In genomic region chr6:28124350-28124970, GRCh38 we compare ENCODE assay signal across 1 cellular context.
TF ChIP-seq lines count a peak whose summit lies in the region.

Gene ZSCAN16 (plus strand): TSS chr6:28124609. CDS start chr6:28125444, 835 bp downstream.

TF ChIP-seq in GM12878, 131 proteins besides CTCF, POLR2A, EP300 and RAD21 (continued from another document and continues in another):
- peak; percentile 54; the same call in 1 of the 2 replicates for TF ChIP-seq ZBTB11 (CRISPR knock-in tag; IDR thresholded peaks at IDR 0.05)
- peak; percentile 38; the same call in 1 of the 2 replicates for TF ChIP-seq CREB1 (IDR thresholded peaks at IDR 0.05; ENCODE audit: low read depth)
- TF ChIP-seq SIN3A (IDR thresholded peaks at IDR 0.05; ENCODE audit: low read depth, low read length) = peak; percentile 69; the same call in 1 of the 2 replicates
- TF ChIP-seq, protein P1, sequence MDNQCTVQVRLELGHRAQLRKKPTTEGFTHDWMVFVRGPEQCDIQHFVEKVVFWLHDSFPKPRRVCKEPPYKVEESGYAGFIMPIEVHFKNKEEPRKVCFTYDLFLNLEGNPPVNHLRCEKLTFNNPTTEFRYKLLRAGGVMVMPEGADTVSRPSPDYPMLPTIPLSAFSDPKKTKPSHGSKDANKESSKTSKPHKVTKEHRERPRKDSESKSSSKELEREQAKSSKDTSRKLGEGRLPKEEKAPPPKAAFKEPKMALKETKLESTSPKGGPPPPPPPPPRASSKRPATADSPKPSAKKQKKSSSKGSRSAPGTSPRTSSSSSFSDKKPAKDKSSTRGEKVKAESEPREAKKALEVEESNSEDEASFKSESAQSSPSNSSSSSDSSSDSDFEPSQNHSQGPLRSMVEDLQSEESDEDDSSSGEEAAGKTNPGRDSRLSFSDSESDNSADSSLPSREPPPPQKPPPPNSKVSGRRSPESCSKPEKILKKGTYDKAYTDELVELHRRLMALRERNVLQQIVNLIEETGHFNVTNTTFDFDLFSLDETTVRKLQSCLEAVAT (IDR thresholded peaks at IDR 0.05) = 0 out of 2 replicates have a peak, but pooled peaks have one; percentile 23
- TF ChIP-seq POLR2AphosphoS2 (IDR thresholded peaks at IDR 0.05; ENCODE audit: low read depth, low read length) = peak; percentile 67
- peak; percentile 87 for TF ChIP-seq POLR2AphosphoS5 (IDR thresholded peaks at IDR 0.05; ENCODE audit: low read length)
- TF ChIP-seq FOXK2 (IDR thresholded peaks at IDR 0.05) = peak; percentile 62; the same call in 1 of the 2 replicates
- TF ChIP-seq, protein P2, sequence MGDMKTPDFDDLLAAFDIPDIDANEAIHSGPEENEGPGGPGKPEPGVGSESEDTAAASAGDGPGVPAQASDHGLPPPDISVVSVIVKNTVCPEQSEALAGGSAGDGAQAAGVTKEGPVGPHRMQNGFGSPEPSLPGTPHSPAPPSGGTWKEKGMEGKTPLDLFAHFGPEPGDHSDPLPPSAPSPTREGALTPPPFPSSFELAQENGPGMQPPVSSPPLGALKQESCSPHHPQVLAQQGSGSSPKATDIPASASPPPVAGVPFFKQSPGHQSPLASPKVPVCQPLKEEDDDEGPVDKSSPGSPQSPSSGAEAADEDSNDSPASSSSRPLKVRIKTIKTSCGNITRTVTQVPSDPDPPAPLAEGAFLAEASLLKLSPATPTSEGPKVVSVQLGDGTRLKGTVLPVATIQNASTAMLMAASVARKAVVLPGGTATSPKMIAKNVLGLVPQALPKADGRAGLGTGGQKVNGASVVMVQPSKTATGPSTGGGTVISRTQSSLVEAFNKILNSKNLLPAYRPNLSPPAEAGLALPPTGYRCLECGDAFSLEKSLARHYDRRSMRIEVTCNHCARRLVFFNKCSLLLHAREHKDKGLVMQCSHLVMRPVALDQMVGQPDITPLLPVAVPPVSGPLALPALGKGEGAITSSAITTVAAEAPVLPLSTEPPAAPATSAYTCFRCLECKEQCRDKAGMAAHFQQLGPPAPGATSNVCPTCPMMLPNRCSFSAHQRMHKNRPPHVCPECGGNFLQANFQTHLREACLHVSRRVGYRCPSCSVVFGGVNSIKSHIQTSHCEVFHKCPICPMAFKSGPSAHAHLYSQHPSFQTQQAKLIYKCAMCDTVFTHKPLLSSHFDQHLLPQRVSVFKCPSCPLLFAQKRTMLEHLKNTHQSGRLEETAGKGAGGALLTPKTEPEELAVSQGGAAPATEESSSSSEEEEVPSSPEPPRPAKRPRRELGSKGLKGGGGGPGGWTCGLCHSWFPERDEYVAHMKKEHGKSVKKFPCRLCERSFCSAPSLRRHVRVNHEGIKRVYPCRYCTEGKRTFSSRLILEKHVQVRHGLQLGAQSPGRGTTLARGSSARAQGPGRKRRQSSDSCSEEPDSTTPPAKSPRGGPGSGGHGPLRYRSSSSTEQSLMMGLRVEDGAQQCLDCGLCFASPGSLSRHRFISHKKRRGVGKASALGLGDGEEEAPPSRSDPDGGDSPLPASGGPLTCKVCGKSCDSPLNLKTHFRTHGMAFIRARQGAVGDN (IDR thresholded peaks at IDR 0.05) = no peak; the same call in 1 of the 2 replicates
- no peak for TF ChIP-seq SUZ12 (IDR thresholded peaks at IDR 0.05; ENCODE audit: unreplicated experiment)
- TF ChIP-seq HCFC1 (IDR thresholded peaks at IDR 0.05; ENCODE audit: low read length) = peak; percentile 54
- peak; percentile 49; the same call in 1 of the 2 replicates for TF ChIP-seq TCF12 (IDR thresholded peaks at IDR 0.05; ENCODE audit: low read depth, low read length)
- peak; percentile 41; the same call in 1 of the 2 replicates for TF ChIP-seq ZBED1 (IDR thresholded peaks at IDR 0.05; ENCODE audit: borderline replicate concordance)
- TF ChIP-seq RELA (IDR thresholded peaks at IDR 0.05; ENCODE audit: borderline replicate concordance, partially characterized antibody) = peak; percentile 15
- peak; percentile 18 for TF ChIP-seq SKIL (IDR thresholded peaks at IDR 0.05; ENCODE audit: low read depth, poor library complexity, severe bottlenecking)
- TF ChIP-seq MYC (IDR thresholded peaks at IDR 0.05; ENCODE audit: insufficient read depth, insufficient read length, insufficient replicate concordance, low read length, severe bottlenecking) = no peak
- TF ChIP-seq BHLHE40 (IDR thresholded peaks at IDR 0.05; ENCODE audit: borderline replicate concordance in 1 of 2, low read depth in 2 of 2, low read length in 1 of 2) = peak; percentile 15 to 23; a peak in 1 of 4 replicates
- TF ChIP-seq, protein P3, sequence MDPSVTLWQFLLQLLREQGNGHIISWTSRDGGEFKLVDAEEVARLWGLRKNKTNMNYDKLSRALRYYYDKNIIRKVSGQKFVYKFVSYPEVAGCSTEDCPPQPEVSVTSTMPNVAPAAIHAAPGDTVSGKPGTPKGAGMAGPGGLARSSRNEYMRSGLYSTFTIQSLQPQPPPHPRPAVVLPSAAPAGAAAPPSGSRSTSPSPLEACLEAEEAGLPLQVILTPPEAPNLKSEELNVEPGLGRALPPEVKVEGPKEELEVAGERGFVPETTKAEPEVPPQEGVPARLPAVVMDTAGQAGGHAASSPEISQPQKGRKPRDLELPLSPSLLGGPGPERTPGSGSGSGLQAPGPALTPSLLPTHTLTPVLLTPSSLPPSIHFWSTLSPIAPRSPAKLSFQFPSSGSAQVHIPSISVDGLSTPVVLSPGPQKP (IDR thresholded peaks at IDR 0.05; ENCODE audit: low read depth, low read length) = peak; percentile 90
- peak; percentile 68 for TF ChIP-seq MXI1 (IDR thresholded peaks at IDR 0.05; ENCODE audit: low read depth, low read length)
- no peak; a peak in 1 of 4 replicates for TF ChIP-seq IKZF2 (IDR thresholded peaks at IDR 0.05)
- TF ChIP-seq, protein P4, sequence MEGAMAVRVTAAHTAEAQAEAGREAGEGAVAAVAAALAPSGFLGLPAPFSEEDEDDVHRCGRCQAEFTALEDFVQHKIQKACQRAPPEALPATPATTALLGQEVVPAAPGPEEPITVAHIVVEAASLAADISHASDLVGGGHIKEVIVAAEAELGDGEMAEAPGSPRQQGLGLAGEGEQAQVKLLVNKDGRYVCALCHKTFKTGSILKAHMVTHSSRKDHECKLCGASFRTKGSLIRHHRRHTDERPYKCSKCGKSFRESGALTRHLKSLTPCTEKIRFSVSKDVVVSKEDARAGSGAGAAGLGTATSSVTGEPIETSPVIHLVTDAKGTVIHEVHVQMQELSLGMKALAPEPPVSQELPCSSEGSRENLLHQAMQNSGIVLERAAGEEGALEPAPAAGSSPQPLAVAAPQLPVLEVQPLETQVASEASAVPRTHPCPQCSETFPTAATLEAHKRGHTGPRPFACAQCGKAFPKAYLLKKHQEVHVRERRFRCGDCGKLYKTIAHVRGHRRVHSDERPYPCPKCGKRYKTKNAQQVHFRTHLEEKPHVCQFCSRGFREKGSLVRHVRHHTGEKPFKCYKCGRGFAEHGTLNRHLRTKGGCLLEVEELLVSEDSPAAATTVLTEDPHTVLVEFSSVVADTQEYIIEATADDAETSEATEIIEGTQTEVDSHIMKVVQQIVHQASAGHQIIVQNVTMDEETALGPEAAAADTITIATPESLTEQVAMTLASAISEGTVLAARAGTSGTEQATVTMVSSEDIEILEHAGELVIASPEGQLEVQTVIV (IDR thresholded peaks at IDR 0.05; ENCODE audit: borderline replicate concordance, partially characterized antibody) = peak; percentile 13
- TF ChIP-seq SMC3 (IDR thresholded peaks at IDR 0.05; ENCODE audit: borderline replicate concordance, low read length) = peak; percentile 6; the same call in 1 of the 2 replicates
- TF ChIP-seq TARDBP (IDR thresholded peaks at IDR 0.05; ENCODE audit: borderline replicate concordance) = no peak
- no peak for TF ChIP-seq MEF2B (IDR thresholded peaks at IDR 0.05; ENCODE audit: partially characterized antibody, poor library complexity, severe bottlenecking)
- TF ChIP-seq IKZF1 (conservative IDR thresholded peaks at IDR 0.05) = peak; percentile 65
- TF ChIP-seq STAT1 (conservative IDR thresholded peaks at IDR 0.05) = 0 out of 2 replicates have a peak, but pooled peaks have one; percentile 13
- peak; percentile 61 for TF ChIP-seq PML (IDR thresholded peaks at IDR 0.05; ENCODE audit: low read length)
- peak; percentile 34; the same call in 1 of the 2 replicates for TF ChIP-seq RUNX3 (IDR thresholded peaks at IDR 0.05; ENCODE audit: low read length)
- 0 out of 3 replicates have a peak, but pooled peaks of 1 of the 2 experiments have one; percentile 12 for TF ChIP-seq EGR1 (IDR thresholded peaks at IDR 0.05; ENCODE audit: borderline replicate concordance in 1 of 2, low read depth in 2 of 2, low read length in 2 of 2)
- peak; percentile 81; the same call in 1 of the 2 replicates for TF ChIP-seq TAF1 (IDR thresholded peaks at IDR 0.05; ENCODE audit: borderline replicate concordance, low read depth, low read length)
- peak; percentile 74; the same call in 1 of the 2 replicates for TF ChIP-seq TCF3 (IDR thresholded peaks at IDR 0.05; ENCODE audit: borderline replicate concordance, insufficient read depth, low read depth, low read length)
- no peak for TF ChIP-seq BCL11A (IDR thresholded peaks at IDR 0.05; ENCODE audit: low read depth, low read length)
- TF ChIP-seq SIX5 (IDR thresholded peaks at IDR 0.05; ENCODE audit: low read depth, low read length, severe bottlenecking) = peak; percentile 21
- TF ChIP-seq, protein P5, sequence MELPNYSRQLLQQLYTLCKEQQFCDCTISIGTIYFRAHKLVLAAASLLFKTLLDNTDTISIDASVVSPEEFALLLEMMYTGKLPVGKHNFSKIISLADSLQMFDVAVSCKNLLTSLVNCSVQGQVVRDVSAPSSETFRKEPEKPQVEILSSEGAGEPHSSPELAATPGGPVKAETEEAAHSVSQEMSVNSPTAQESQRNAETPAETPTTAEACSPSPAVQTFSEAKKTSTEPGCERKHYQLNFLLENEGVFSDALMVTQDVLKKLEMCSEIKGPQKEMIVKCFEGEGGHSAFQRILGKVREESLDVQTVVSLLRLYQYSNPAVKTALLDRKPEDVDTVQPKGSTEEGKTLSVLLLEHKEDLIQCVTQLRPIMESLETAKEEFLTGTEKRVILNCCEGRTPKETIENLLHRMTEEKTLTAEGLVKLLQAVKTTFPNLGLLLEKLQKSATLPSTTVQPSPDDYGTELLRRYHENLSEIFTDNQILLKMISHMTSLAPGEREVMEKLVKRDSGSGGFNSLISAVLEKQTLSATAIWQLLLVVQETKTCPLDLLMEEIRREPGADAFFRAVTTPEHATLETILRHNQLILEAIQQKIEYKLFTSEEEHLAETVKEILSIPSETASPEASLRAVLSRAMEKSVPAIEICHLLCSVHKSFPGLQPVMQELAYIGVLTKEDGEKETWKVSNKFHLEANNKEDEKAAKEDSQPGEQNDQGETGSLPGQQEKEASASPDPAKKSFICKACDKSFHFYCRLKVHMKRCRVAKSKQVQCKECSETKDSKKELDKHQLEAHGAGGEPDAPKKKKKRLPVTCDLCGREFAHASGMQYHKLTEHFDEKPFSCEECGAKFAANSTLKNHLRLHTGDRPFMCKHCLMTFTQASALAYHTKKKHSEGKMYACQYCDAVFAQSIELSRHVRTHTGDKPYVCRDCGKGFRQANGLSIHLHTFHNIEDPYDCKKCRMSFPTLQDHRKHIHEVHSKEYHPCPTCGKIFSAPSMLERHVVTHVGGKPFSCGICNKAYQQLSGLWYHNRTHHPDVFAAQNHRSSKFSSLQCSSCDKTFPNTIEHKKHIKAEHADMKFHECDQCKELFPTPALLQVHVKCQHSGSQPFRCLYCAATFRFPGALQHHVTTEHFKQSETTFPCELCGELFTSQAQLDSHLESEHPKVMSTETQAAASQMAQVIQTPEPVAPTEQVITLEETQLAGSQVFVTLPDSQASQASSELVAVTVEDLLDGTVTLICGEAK (IDR thresholded peaks at IDR 0.05; ENCODE audit: borderline replicate concordance) = peak; percentile 90
- TF ChIP-seq, protein P6, sequence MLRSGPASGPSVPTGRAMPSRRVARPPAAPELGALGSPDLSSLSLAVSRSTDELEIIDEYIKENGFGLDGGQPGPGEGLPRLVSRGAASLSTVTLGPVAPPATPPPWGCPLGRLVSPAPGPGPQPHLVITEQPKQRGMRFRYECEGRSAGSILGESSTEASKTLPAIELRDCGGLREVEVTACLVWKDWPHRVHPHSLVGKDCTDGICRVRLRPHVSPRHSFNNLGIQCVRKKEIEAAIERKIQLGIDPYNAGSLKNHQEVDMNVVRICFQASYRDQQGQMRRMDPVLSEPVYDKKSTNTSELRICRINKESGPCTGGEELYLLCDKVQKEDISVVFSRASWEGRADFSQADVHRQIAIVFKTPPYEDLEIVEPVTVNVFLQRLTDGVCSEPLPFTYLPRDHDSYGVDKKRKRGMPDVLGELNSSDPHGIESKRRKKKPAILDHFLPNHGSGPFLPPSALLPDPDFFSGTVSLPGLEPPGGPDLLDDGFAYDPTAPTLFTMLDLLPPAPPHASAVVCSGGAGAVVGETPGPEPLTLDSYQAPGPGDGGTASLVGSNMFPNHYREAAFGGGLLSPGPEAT (IDR thresholded peaks at IDR 0.05; ENCODE audit: low read depth) = peak; percentile 71
- TF ChIP-seq ASH2L (IDR thresholded peaks at IDR 0.05; ENCODE audit: borderline replicate concordance, low read depth) = 0 out of 2 replicates have a peak, but pooled peaks have one; percentile 43
- no peak for TF ChIP-seq FOS (IDR thresholded peaks at IDR 0.05; ENCODE audit: borderline replicate concordance, extremely low read depth, insufficient read length)
- TF ChIP-seq SP1 (IDR thresholded peaks at IDR 0.05; ENCODE audit: low read depth, low read length) = peak; percentile 14
